Comparison of ENCODE assay signal across 1 cellular context in the genomic region with DNA sequence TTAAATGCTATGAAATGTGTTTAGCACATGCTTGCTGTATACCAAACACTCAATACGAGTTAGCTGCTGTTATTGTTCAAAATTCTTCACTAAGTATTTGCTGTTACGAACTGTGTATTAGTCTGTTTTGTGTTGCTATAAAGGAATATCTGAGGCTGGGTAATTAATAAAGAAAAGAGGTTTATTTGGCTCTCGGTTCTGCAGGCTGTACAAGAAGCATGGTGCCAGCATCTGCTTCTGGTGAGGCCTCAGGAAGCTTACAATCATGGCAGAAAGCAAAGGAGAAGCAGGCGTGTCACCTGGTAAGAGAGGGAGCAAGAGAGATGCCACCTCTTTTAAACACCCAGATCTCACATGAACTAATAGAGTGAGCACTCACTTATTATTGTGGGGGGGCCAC.
TF ChIP-seq lines count a peak whose summit lies in the region.

No MANE protein-coding gene starts in this region.

TF ChIP-seq in K562, 482 proteins besides CTCF, POLR2A, EP300 and RAD21:
- peak; percentile 58; the same call in 1 of the 2 replicates for TF ChIP-seq ZNF316 (IDR thresholded peaks at IDR 0.05)
- TF ChIP-seq ZNF766 (CRISPR knock-in tag; conservative IDR thresholded peaks at IDR 0.05) = peak; percentile 70
- TF ChIP-seq, protein P1, sequence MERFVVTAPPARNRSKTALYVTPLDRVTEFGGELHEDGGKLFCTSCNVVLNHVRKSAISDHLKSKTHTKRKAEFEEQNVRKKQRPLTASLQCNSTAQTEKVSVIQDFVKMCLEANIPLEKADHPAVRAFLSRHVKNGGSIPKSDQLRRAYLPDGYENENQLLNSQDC (CRISPR knock-in tag; IDR thresholded peaks at IDR 0.05) = no peak
